1 cellular context compared by ENCODE assay signal in genomic region chr4:24570574-24571236, GRCh38.
TF ChIP-seq lines count a peak whose summit lies in the region.

No MANE protein-coding gene starts in this region.

TF ChIP-seq in K562, 482 proteins besides CTCF, POLR2A, EP300 and RAD21:
- TF ChIP-seq ZNF407 (IDR thresholded peaks at IDR 0.05; ENCODE audit: low read depth) (no peak), THRAP3 (IDR thresholded peaks at IDR 0.05; ENCODE audit: borderline replicate concordance) (no peak), ZNF395 (CRISPR knock-in tag; IDR thresholded peaks at IDR 0.05) (no peak)
